Comparison of ENCODE assay signal across 22 cellular contexts in the genomic region with DNA sequence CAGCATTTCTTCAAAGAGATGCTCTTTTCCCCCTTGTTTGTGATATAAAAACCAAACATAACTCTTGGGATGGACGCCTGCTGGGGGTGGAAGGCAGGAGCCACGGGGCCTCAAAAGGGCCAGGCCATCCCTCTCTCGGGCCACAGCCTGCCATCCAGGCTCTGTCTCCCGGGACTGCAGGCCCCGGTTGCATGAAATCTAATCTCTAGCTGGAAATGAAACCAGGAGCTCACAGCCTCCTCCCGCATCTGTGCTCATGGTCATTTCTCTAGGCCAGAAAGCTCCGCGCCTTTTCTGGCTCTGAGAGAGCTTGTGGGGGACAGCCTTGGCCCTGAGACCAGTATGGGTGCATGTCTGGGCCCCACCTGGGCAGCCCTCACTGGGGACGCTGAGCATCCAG. TPM values are rescaled to one million over a fixed set of nuclear protein-coding genes. Genes with fewer than 3 reads are reported as not detected.
DNase-seq lines count a peak whose midpoint lies in the region; ATAC-seq and TF ChIP-seq lines count a peak whose summit lies in the region.
"Had no signal": no experiment of that assay in that cellular context is flagged by ENCODE, and none has a peak within 500 bp of the region (broad histone marks: within the 10 kb centered on the region; RNA-seq: fewer than 3 reads in every experiment).

No MANE protein-coding gene starts in this region.

- no peak for ATAC-seq in HG02642 (IDR thresholded peaks at IDR 0.05; ENCODE audit: poor library complexity, unreplicated experiment)
- ATAC-seq: activated T-cell treated with anti-CD3 and anti-CD28 coated beads, Interleukin-2, amount 50 U/mL, for 4 hours; T-cell had no signal

- H3K9me3 ChIP-seq in esophagus muscularis mucosa (no peaks in the 10 kb centered on the region), prostate gland (no peaks in the 10 kb centered on the region), transverse colon (no peaks in the 10 kb centered on the region), ascending aorta (no peaks in the 10 kb centered on the region)
- H3K9me3 ChIP-seq: neutrophil had no signal

- H3K36me3 ChIP-seq in esophagus muscularis mucosa (peaks cover 14 to 38% (median 29%) of the 10 kb centered on the region in 4 donors), prostate gland (no peaks in the 10 kb centered on the region), transverse colon (no peaks in the 10 kb centered on the region), ascending aorta (peaks cover 9 to 15% of the 10 kb centered on the region in 2 donors)

- H3K27ac ChIP-seq in esophagus muscularis mucosa (replicated peaks in 1 of 4) (peak overlapping the region; percentile 91 to 95 (median 95)), prostate gland (peak overlapping the region; percentile 72 to 76), transverse colon (peak overlapping the region; percentile 81 to 92 (median 86)), ascending aorta (peak overlapping the region in 1 of 2 donors; percentile 88)
- H3K27ac ChIP-seq: 22Rv1, epithelial cell of prostate, KMS-11, neutrophil had no signal

- no peaks in the 10 kb centered on the region for H3K27me3 ChIP-seq in esophagus muscularis mucosa
- H3K27me3 ChIP-seq in prostate gland (replicated peaks; ENCODE audit: insufficient read depth): no peaks in the 10 kb centered on the region
- H3K27me3 ChIP-seq in transverse colon: no peaks in the 10 kb centered on the region
- no peaks in the 10 kb centered on the region for H3K27me3 ChIP-seq in ascending aorta
- H3K27me3 ChIP-seq: neutrophil had no signal

- intact Hi-C loops in esophagus muscularis mucosa (cut with DNase I) (no loop called here), prostate gland (cut with DNase I) (loop anchor here (10.0 kb wide), 1 partner anchor 507 kb away; no protein-coding TSS in a partner anchor), transverse colon (cut with DNase I; ENCODE audit: low total_unique reads) (no loop called here), ascending aorta (cut with DNase I) (no loop called here)

- TF ChIP-seq EP300 in esophagus muscularis mucosa (IDR thresholded peaks at IDR 0.05) (no peak), transverse colon (IDR thresholded peaks at IDR 0.05; ENCODE audit: low read depth) (no peak)

- DNase-seq in DMS 273 (lab: John Stamatoyannopoulos, UW; ENCODE audit: unreplicated experiment) (peak; percentile 35), DMS 273 treated with DMSO at 0.1 percent for 48 hours (lab: John Stamatoyannopoulos, UW) (no peak), esophagus muscularis mucosa (ENCODE audit: extremely low spot score) (no peak), prostate gland (ENCODE audit: low spot score) (no peak), transverse colon (no peak), AG08396 (ENCODE audit: low spot score) (no peak), ascending aorta (ENCODE audit: low spot score in 2 of 2) (no peak)
- DNase-seq: activated naive CD4-positive, alpha-beta T cell treated with anti-CD3 and anti-CD28 coated beads, Interleukin-2, amount 50 U/mL, for 16 hours; activated T-cell treated with anti-CD3 and anti-CD28 coated beads, Interleukin-2, amount 50 U/mL, for 4 hours; AML-193; aorta; DND-41; foreskin fibroblast; hypothalamus; NCI-H82; SHP77; T-cell had no signal

- no peak for TF ChIP-seq POLR2A in esophagus muscularis mucosa (IDR thresholded peaks at IDR 0.05; ENCODE audit: low read depth)
- no peak for TF ChIP-seq POLR2A in prostate gland (IDR thresholded peaks at IDR 0.05)
- no peak for TF ChIP-seq POLR2A in transverse colon (IDR thresholded peaks at IDR 0.05)

- 75% methylated on average over 8 of the region's 9 CpGs for WGBS in esophagus muscularis mucosa
- 42% methylated on average over 9 of the region's 9 CpGs for WGBS in prostate gland
- 67 to 85% methylated on average over 1 to 9 of the region's 9 CpGs for WGBS in transverse colon (ENCODE audit: low coverage in 1 of 2), 2 donors

- no peak overlapping the region for H3K4me3 ChIP-seq in esophagus muscularis mucosa
- no peak overlapping the region for H3K4me3 ChIP-seq in prostate gland
- H3K4me3 ChIP-seq in transverse colon: no peak overlapping the region
- H3K4me3 ChIP-seq in ascending aorta: no peak overlapping the region

- in situ Hi-C loops in transverse colon (cut with MboI; ENCODE audit: low pct_ligation_motif_present in 1 of 4, low pct_unique_long_range_greater_than_20kb in 1 of 4, low sequenced_read_pairs in 3 of 4): no loop called here

- no peak for TF ChIP-seq CTCF in esophagus muscularis mucosa (IDR thresholded peaks at IDR 0.05)
- no peak for TF ChIP-seq CTCF in prostate gland (IDR thresholded peaks at IDR 0.05)
- TF ChIP-seq CTCF in transverse colon (IDR thresholded peaks at IDR 0.05): no peak
- TF ChIP-seq CTCF in ascending aorta (IDR thresholded peaks at IDR 0.05): no peak

- peaks cover 23 to 46% (median 41%) of the 10 kb centered on the region in 4 donors for H3K4me1 ChIP-seq in esophagus muscularis mucosa
- H3K4me1 ChIP-seq in prostate gland (replicated peaks): peaks cover 12% of the 10 kb centered on the region
- peaks cover 11 to 32% (median 18%) of the 10 kb centered on the region in 4 donors for H3K4me1 ChIP-seq in transverse colon
- peaks cover 12 to 22% of the 10 kb centered on the region in 2 donors for H3K4me1 ChIP-seq in ascending aorta

RNA-seq across cellular contexts. Expression of a gene that starts 29.7 kb away (rescaled TPM):
- total RNA-seq in esophagus muscularis mucosa (10 to 100 TPM; 17.6 to 29.2 (median 25.8) TPM), prostate gland (10 to 100 TPM; 30.6 to 35.3 TPM), transverse colon (100 to 1,000 TPM in 1 of 4 donors, 10 to 100 TPM in 3; 38.6 to 107 (median 41.7) TPM), ascending aorta (32.1 TPM)
